9 cellular contexts compared by ENCODE assay signal in genomic region chr5:177491429-177491945, GRCh38. TPM values are rescaled to one million over a fixed set of nuclear protein-coding genes. Genes with fewer than 3 reads are reported as not detected.
A peak's percentile ranks its signal among the peaks of the same experiment; 100 is the strongest.
DNase-seq lines count a peak whose midpoint lies in the region; TF ChIP-seq lines count a peak whose summit lies in the region.
"Had no signal": no experiment of that assay in that cellular context is flagged by ENCODE, and none has a peak within 500 bp of the region (broad histone marks: within the 10 kb centered on the region; RNA-seq: fewer than 3 reads in every experiment).

No MANE protein-coding gene starts in this region.

- TF ChIP-seq CTCF in chondrocyte (IDR thresholded peaks at IDR 0.05) (peak; percentile 97), neutrophil (IDR thresholded peaks at IDR 0.05) (peak; percentile 70)

- H3K4me3 Mint-ChIP-seq in chondrocyte (ENCODE audit: unreplicated experiment): peak overlapping the region; percentile 50
- H3K4me3 Mint-ChIP-seq: activated T-cell treated with anti-CD3 and anti-CD28 coated beads, Interleukin-2, amount 50 U/mL, for 4 hours had no signal

- peak; percentile 62 for DNase-seq in activated CD4-positive, CD25-positive, alpha-beta regulatory T cell treated with anti-CD3 and anti-CD28 coated beads, Interleukin-2, amount 50 U/mL, for 72 hours
- no peak for DNase-seq in activated CD4-positive, CD25-positive, alpha-beta regulatory T cell (lab: John Stamatoyannopoulos, UW)
- peak; percentile 72 for DNase-seq in NCI-H460 (ENCODE audit: extremely low read depth, low read depth)
- DNase-seq in chondrocyte (ENCODE audit: low spot score): no peak
- no peak for DNase-seq in mucosa of gallbladder (ENCODE audit: low spot score)
- no peak for DNase-seq in COLO829 (ENCODE audit: low spot score)
- no peak for DNase-seq in activated gamma-delta T cell treated with Interleukin-2 at 50 U/mL for 16 hours
- DNase-seq: activated T-cell treated with anti-CD3 and anti-CD28 coated beads, Interleukin-2, amount 50 U/mL, for 4 hours had no signal

- H3K36me3 Mint-ChIP-seq in chondrocyte (ENCODE audit: low read depth): peaks cover 35% of the 10 kb centered on the region

- H3K4me3 ChIP-seq in neutrophil (ENCODE audit: low read depth in 1 of 2, low read length in 1 of 2): no peak overlapping the region

- peaks cover 96% of the 10 kb centered on the region for H3K36me3 ChIP-seq in neutrophil

- H3K27ac ChIP-seq in neutrophil: peak overlapping the region; percentile 99

- H3K4me1 ChIP-seq in neutrophil (ENCODE audit: control insufficient read depth in 1 of 2, insufficient read depth in 1 of 2, low read depth in 1 of 2, low read length in 1 of 2): peaks cover 54 to 60% of the 10 kb centered on the region in 2 experiments

- H3K27ac Mint-ChIP-seq in chondrocyte (ENCODE audit: unreplicated experiment): peak overlapping the region; percentile 83

- no peaks in the 10 kb centered on the region for H3K9me3 Mint-ChIP-seq in chondrocyte (ENCODE audit: low read depth)
- H3K9me3 Mint-ChIP-seq: activated T-cell treated with anti-CD3 and anti-CD28 coated beads, Interleukin-2, amount 50 U/mL, for 4 hours had no signal

- no peaks in the 10 kb centered on the region for H3K27me3 Mint-ChIP-seq in chondrocyte (ENCODE audit: low read depth)

- H3K4me1 Mint-ChIP-seq in chondrocyte (ENCODE audit: low read depth): peaks cover 74% of the 10 kb centered on the region

- H3K9me3 ChIP-seq in neutrophil: no peaks in the 10 kb centered on the region

- H3K27me3 ChIP-seq in neutrophil: no peaks in the 10 kb centered on the region

RNA-seq across cellular contexts. Expression of gene PDLIM7, which starts 5.9 kb away (rescaled TPM):
- 24.3 and 25.0 TPM in 2 replicates for total RNA-seq in NCI-H460 (2014; rRNA removed; shearing (Covaris generic))
- polyA plus RNA-seq in NCI-H460 (2014; cell fraction: nucleus; rRNA removed): 74.8 and 78.5 TPM in 2 replicates
- total RNA-seq in chondrocyte (563 to 633 TPM (median 613 TPM) in 3 replicates), mucosa of gallbladder (227 TPM)

RNA-seq across cellular contexts. Expression of gene DBN1, which starts 18.1 kb away (rescaled TPM):
- 53.1 and 59.3 TPM in 2 replicates for total RNA-seq in NCI-H460 (2014; rRNA removed; shearing (Covaris generic))
- polyA plus RNA-seq in NCI-H460 (2014; cell fraction: nucleus; rRNA removed): 204 and 209 TPM in 2 replicates
- 207 to 277 TPM (median 274 TPM) in 3 replicates for total RNA-seq in chondrocyte
- total RNA-seq in mucosa of gallbladder: 89.0 TPM

RNA-seq across cellular contexts. Expression of gene DOK3, which starts 18.1 kb away (rescaled TPM):
- total RNA-seq in NCI-H460 (2014; rRNA removed; shearing (Covaris generic)): 0.61 and 1.2 TPM in 2 replicates
- 1.5 and 2.1 TPM in 2 replicates for polyA plus RNA-seq in NCI-H460 (2014; cell fraction: nucleus; rRNA removed)
- total RNA-seq in chondrocyte: 4.7 to 7.7 TPM (median 7.5 TPM) in 3 replicates
- total RNA-seq in mucosa of gallbladder: 12.8 TPM

RNA-seq across cellular contexts. Expression of gene DDX41, which starts 25.3 kb away (rescaled TPM):
- 88.9 and 95.6 TPM in 2 replicates for total RNA-seq in NCI-H460 (2014; rRNA removed; shearing (Covaris generic))
- polyA plus RNA-seq in NCI-H460 (2014; cell fraction: nucleus; rRNA removed): 174 and 234 TPM in 2 replicates
- total RNA-seq in chondrocyte: 77.2 to 79.0 TPM (median 78.6 TPM) in 3 replicates
- total RNA-seq in mucosa of gallbladder: 84.8 TPM

RNA-seq across cellular contexts. Expression of gene PRR7, which starts 44.9 kb away (rescaled TPM):
- 29.8 and 34.5 TPM in 2 replicates for total RNA-seq in NCI-H460 (2014; rRNA removed; shearing (Covaris generic))
- polyA plus RNA-seq in NCI-H460 (2014; cell fraction: nucleus; rRNA removed): 124 and 127 TPM in 2 replicates
- 4.8 to 5.5 TPM (median 5.3 TPM) in 3 replicates for total RNA-seq in chondrocyte
- total RNA-seq in mucosa of gallbladder: 7.8 TPM

Comparison
In these comparisons a context has a peak if more than half of its experiments do, and no peak if none do; other contexts are left out.
1. DNase-seq: peak in activated CD4-positive, CD25-positive, alpha-beta regulatory T cell treated with anti-CD3 and anti-CD28 coated beads, Interleukin-2, amount 50 U/mL, for 72 hours (single experiment) and NCI-H460 (single experiment); none in activated CD4-positive, CD25-positive, alpha-beta regulatory T cell (0 of 4), chondrocyte (single experiment), mucosa of gallbladder (single experiment), COLO829 (single experiment) and activated gamma-delta T cell treated with Interleukin-2 at 50 U/mL for 16 hours (single experiment).